11 cellular contexts compared by ENCODE assay signal in genomic region chr6:125746019-125746414, GRCh38. TPM values are rescaled to one million over a fixed set of nuclear protein-coding genes. Genes with fewer than 3 reads are reported as not detected.
A peak's percentile ranks its signal among the peaks of the same experiment; 100 is the strongest.
DNase-seq lines count a peak whose midpoint lies in the region; ATAC-seq and TF ChIP-seq lines count a peak whose summit lies in the region.
"Had no signal": no experiment of that assay in that cellular context is flagged by ENCODE, and none has a peak within 500 bp of the region (broad histone marks: within the 10 kb centered on the region; RNA-seq: fewer than 3 reads in every experiment).

No MANE protein-coding gene starts in this region.

- H3K4me1 Mint-ChIP-seq in activated T-cell treated with anti-CD3 and anti-CD28 coated beads, Interleukin-2, amount 50 U/mL, for 72 hours (ENCODE audit: low read depth) = peaks cover 47% of the 10 kb centered on the region
- peaks cover 23% of the 10 kb centered on the region for H3K4me1 Mint-ChIP-seq in memory B cell

- no peak for TF ChIP-seq CTCF in adrenal gland (IDR thresholded peaks at IDR 0.05)
- TF ChIP-seq CTCF in tibial artery (IDR thresholded peaks at IDR 0.05) = no peak

- peaks cover 0 to 1% of the 10 kb centered on the region in 2 donors for H3K36me3 Mint-ChIP-seq in activated T-cell treated with anti-CD3 and anti-CD28 coated beads, Interleukin-2, amount 50 U/mL, for 72 hours (ENCODE audit: insufficient read depth in 2 of 2)
- H3K36me3 Mint-ChIP-seq in memory B cell = peaks cover 4% of the 10 kb centered on the region

- H3K27me3 ChIP-seq in adrenal gland = peaks cover 31% of the 10 kb centered on the region
- H3K27me3 ChIP-seq in tibial artery = no peaks in the 10 kb centered on the region

- intact Hi-C loops in adrenal gland (cut with DNase I) = no loop called here
- intact Hi-C loops in tibial artery (cut with DNase I; ENCODE audit: low total_unique reads) = loop anchor here (5.0 to 10.0 kb wide), 2 partner anchors 151 to 304 kb away; no protein-coding TSS in a partner anchor

- H3K9me3 Mint-ChIP-seq in activated T-cell treated with anti-CD3 and anti-CD28 coated beads, Interleukin-2, amount 50 U/mL, for 72 hours = no peaks in the 10 kb centered on the region
- H3K9me3 Mint-ChIP-seq in memory B cell = no peaks in the 10 kb centered on the region

- peaks cover 41% of the 10 kb centered on the region for H3K27me3 Mint-ChIP-seq in activated T-cell treated with anti-CD3 and anti-CD28 coated beads, Interleukin-2, amount 50 U/mL, for 72 hours (ENCODE audit: low read depth)
- peaks cover 20% of the 10 kb centered on the region for H3K27me3 Mint-ChIP-seq in memory B cell

- peak overlapping the region; percentile 87 to 92 for H3K4me3 Mint-ChIP-seq in activated T-cell treated with anti-CD3 and anti-CD28 coated beads, Interleukin-2, amount 50 U/mL, for 72 hours
- H3K4me3 Mint-ChIP-seq in memory B cell = peak overlapping the region; percentile 37

- H3K27ac ChIP-seq in adrenal gland (peak overlapping the region in 3 of 5 donors; percentile 67 to 84 (median 70)), tibial artery (peak overlapping the region; percentile 99)

- H3K36me3 ChIP-seq in adrenal gland (replicated peaks in 1 of 2) (no peaks in the 10 kb centered on the region), tibial artery (no peaks in the 10 kb centered on the region)

- H3K27ac Mint-ChIP-seq in activated T-cell treated with anti-CD3 and anti-CD28 coated beads, Interleukin-2, amount 50 U/mL, for 72 hours = peak overlapping the region; percentile 68
- H3K27ac Mint-ChIP-seq in memory B cell = no peak overlapping the region

- H3K9me3 ChIP-seq in adrenal gland (replicated peaks in 1 of 3) (no peaks in the 10 kb centered on the region), tibial artery (no peaks in the 10 kb centered on the region)

- DNase-seq in activated T-cell treated with anti-CD3 and anti-CD28 coated beads, Interleukin-2, amount 50 U/mL, for 72 hours = no peak
- DNase-seq in activated T-cell treated with anti-CD3 and anti-CD28 coated beads, Interleukin-2, amount 50 U/mL, for 48 hours = no peak
- DNase-seq in adrenal gland = no peak
- no peak for DNase-seq in memory B cell (ENCODE audit: low spot score in 2 of 2)
- DNase-seq in tibial artery = no peak
- no peak for DNase-seq in GM19238 (ENCODE audit: insufficient read length, low spot score)
- DNase-seq: foreskin melanocyte, occipital lobe had no signal

- no peak for ATAC-seq in activated T-cell treated with anti-CD3 and anti-CD28 coated beads, Interleukin-2, amount 50 U/mL, for 72 hours (replicated peaks in 1 of 2)
- ATAC-seq in memory B cell (ENCODE audit: low read depth) (no peak), GM18520 (IDR thresholded peaks at IDR 0.05; ENCODE audit: unreplicated experiment) (no peak), HG03571 (IDR thresholded peaks at IDR 0.05; ENCODE audit: unreplicated experiment) (no peak)

- peak overlapping the region in 1 of 4 donors; percentile 85 for H3K4me3 ChIP-seq in adrenal gland
- peak overlapping the region; percentile 89 to 95 for H3K4me3 ChIP-seq in tibial artery

- 65 to 75% (median 69%) methylated on average over 5 of the region's 5 CpGs for WGBS in adrenal gland, 4 donors

- peaks cover 5 to 32% of the 10 kb centered on the region in 2 donors for H3K4me1 ChIP-seq in adrenal gland (replicated peaks in 1 of 2)
- peaks cover 0 to 45% (median 9%) of the 10 kb centered on the region in 4 donors for H3K4me1 ChIP-seq in tibial artery

- TF ChIP-seq POLR2A in adrenal gland (IDR thresholded peaks at IDR 0.05) = no peak

RNA-seq across cellular contexts. Expression of gene HEY2, which starts 3.4 kb away (rescaled TPM):
- under 1 TPM in 1 of 2 donors, not detected in 1; 0.12 TPM for total RNA-seq in activated T-cell treated with anti-CD3 and anti-CD28 coated beads, Interleukin-2, amount 50 U/mL, for 72 hours
- total RNA-seq in adrenal gland = 1 to 10 TPM in 5 of 8 donors, under 1 TPM in 2, not detected in 1; 0.60 to 1.8 (median 1.0) TPM
- 1 to 10 TPM in 2 of 3 donors, under 1 TPM in 1; 0.46 to 2.1 (median 1.4) TPM for polyA plus RNA-seq in adrenal gland
- total RNA-seq: T-helper 1 cell treated with Interleukin-12 subunit alpha and Interleukin-12 subunit beta and Interleukin-4 antibody, amounts not matched to agents 30 ng/mL and 1 ng/mL, for 36 hours had no signal

RNA-seq across cellular contexts. Expression of gene NCOA7, which starts 44.7 kb away (rescaled TPM):
- 10 to 100 TPM; 59.6 to 69.1 TPM for total RNA-seq in activated T-cell treated with anti-CD3 and anti-CD28 coated beads, Interleukin-2, amount 50 U/mL, for 72 hours
- total RNA-seq in adrenal gland = 100 to 1,000 TPM in 4 of 8 donors, 10 to 100 TPM in 4; 51.2 to 180 (median 95.1) TPM
- 10 to 100 TPM; 24.5 to 77.9 (median 53.0) TPM for polyA plus RNA-seq in adrenal gland
